Comparison of ENCODE assay signal across 8 cellular contexts in genomic region chr11:809287-810039, GRCh38. TPM values are rescaled to one million over a fixed set of nuclear protein-coding genes. Genes with fewer than 3 reads are reported as not detected.
DNase-seq lines count a peak whose midpoint lies in the region; ATAC-seq and TF ChIP-seq lines count a peak whose summit lies in the region.

Gene RPLP2 (plus strand): TSS chr11:809967. CDS start chr11:810235, 268 bp downstream.

- no peak for TF ChIP-seq CTCF in BJ (IDR thresholded peaks at IDR 0.05; ENCODE audit: insufficient read depth, low read depth, low read length)

- peak within 1 kb of the TSS; percentile 93 for H3K4me3 ChIP-seq in BJ (ENCODE audit: low read depth, low read length)

- DNase-seq in BJ (ENCODE audit: low read depth) (peak; percentile 69), NCI-H69 (lab: John Stamatoyannopoulos, UW) (peak; percentile 99), cortex of kidney (lab: John Stamatoyannopoulos, UW) (peak; percentile 97), left lobe of liver (ENCODE audit: low spot score) (peak; percentile 98)
- DNase-seq in activated CD4-positive, alpha-beta T cell treated with anti-CD3 and anti-CD28 coated beads, Interleukin-2, amount 10 ng/mL, durations not matched to agents 7 days and 5 days, result peak; percentile 98
- peak; percentile 98 for DNase-seq in stimulated activated CD4-positive, alpha-beta T cell treated with anti-CD3 and anti-CD28 coated beads, Interleukin-2, amount 100 ng/mL, for 4 hours (ENCODE audit: low read depth)

- no peaks in the 10 kb centered on the region for H3K9me3 Mint-ChIP-seq in activated CD4-positive, alpha-beta T cell treated with anti-CD3 and anti-CD28 coated beads, Interleukin-2, amount 10 ng/mL, durations not matched to agents 7 days and 5 days

- POLR2A ChIA-PET in BJ (lab: Charles Lee), result interaction anchor here (0.6 to 1.3 kb wide), 3 partner anchors 10 to 83 kb away, joined by 4 to 24 read pairs (median 5); partner anchors contain the start of gene PNPLA2
- POLR2A ChIA-PET in activated CD4-positive, alpha-beta T cell treated with anti-CD3 and anti-CD28 coated beads, Interleukin-2, amount 10 ng/mL, durations not matched to agents 7 days and 5 days (lab: Charles Lee), result interaction anchor here (0.5 to 0.8 kb wide), 2 partner anchors 10 to 505 kb away, joined by 3 to 4 read pairs; no protein-coding TSS in a partner anchor

- H3K4me1 Mint-ChIP-seq in activated CD4-positive, alpha-beta T cell treated with anti-CD3 and anti-CD28 coated beads, Interleukin-2, amount 10 ng/mL, durations not matched to agents 7 days and 5 days, result peaks cover 46% of the 10 kb centered on the region

- H3K27ac Mint-ChIP-seq in activated CD4-positive, alpha-beta T cell treated with anti-CD3 and anti-CD28 coated beads, Interleukin-2, amount 10 ng/mL, durations not matched to agents 7 days and 5 days, result peak within 1 kb of the TSS; percentile 98

- CTCF ChIA-PET in BJ (lab: Yijun Ruan, JAX), result interaction anchor here (0.8 to 0.9 kb wide), 2 partner anchors 10 to 25 kb away, joined by 3 read pairs; no protein-coding TSS in a partner anchor
- CTCF ChIA-PET in activated CD4-positive, alpha-beta T cell treated with anti-CD3 and anti-CD28 coated beads, Interleukin-2, amount 10 ng/mL, durations not matched to agents 7 days and 5 days (lab: Charles Lee), result interaction anchor here (1.2 to 2.2 kb wide), 4 partner anchors 8 to 23 kb away, joined by 4 to 12 read pairs (median 5); partner anchors contain the start of gene PNPLA2

- ATAC-seq in GM19328 (IDR thresholded peaks at IDR 0.05; ENCODE audit: unreplicated experiment), result peak; percentile 66
- ATAC-seq in HG03520 (IDR thresholded peaks at IDR 0.05; ENCODE audit: unreplicated experiment), result peak; percentile 59
- peak; percentile 85 for ATAC-seq in left lobe of liver

- no peaks in the 10 kb centered on the region for H3K27me3 Mint-ChIP-seq in activated CD4-positive, alpha-beta T cell treated with anti-CD3 and anti-CD28 coated beads, Interleukin-2, amount 10 ng/mL, durations not matched to agents 7 days and 5 days

- H3K4me3 Mint-ChIP-seq in activated CD4-positive, alpha-beta T cell treated with anti-CD3 and anti-CD28 coated beads, Interleukin-2, amount 10 ng/mL, durations not matched to agents 7 days and 5 days, result peak within 1 kb of the TSS; percentile 90

- no peaks in the 10 kb centered on the region for H3K27me3 ChIP-seq in BJ (ENCODE audit: control insufficient read depth, insufficient read depth, low read length)

- peaks cover 26% of the 10 kb centered on the region for H3K36me3 Mint-ChIP-seq in activated CD4-positive, alpha-beta T cell treated with anti-CD3 and anti-CD28 coated beads, Interleukin-2, amount 10 ng/mL, durations not matched to agents 7 days and 5 days (ENCODE audit: low read depth)

- H3K36me3 ChIP-seq in BJ (ENCODE audit: control insufficient read depth, insufficient read depth, low read length), result peaks cover 23% of the 10 kb centered on the region

RNA-seq across cellular contexts. Expression of gene RPLP2, which starts in this region (rescaled TPM):
- polyA plus RNA-seq in BJ (2011; rRNA removed), result 1,103 and 1,199 TPM in 2 replicates
- 580 and 714 TPM in 2 replicates for polyA minus RNA-seq in BJ (2011; rRNA and poly(A)+ RNA removed)
- total RNA-seq in activated CD4-positive, alpha-beta T cell treated with anti-CD3 and anti-CD28 coated beads, Interleukin-2, amount 10 ng/mL, durations not matched to agents 7 days and 5 days, result 1,000 to 10,000 TPM; 1,927 to 2,229 TPM
- total RNA-seq in left lobe of liver, result 511 TPM

Comparison
In these comparisons a context has a peak if more than half of its experiments do, and no peak if none do; other contexts are left out.
1. Peak in every context shown above with its lines: DNase-seq, ATAC-seq and H3K4me3 ChIP-seq.